In genomic region chr2:95121150-95121494, GRCh38 we compare ENCODE assay signal across 8 cellular contexts. TPM values are rescaled to one million over a fixed set of nuclear protein-coding genes. Genes with fewer than 3 reads are reported as not detected.
DNase-seq lines count a peak whose midpoint lies in the region; ATAC-seq and TF ChIP-seq lines count a peak whose summit lies in the region.

No MANE protein-coding gene starts in this region.

- H3K4me2 ChIP-seq in BLaER1: peak overlapping the region; percentile 75

- peak overlapping the region; percentile 99 for H3K4me3 ChIP-seq in BLaER1
- H3K4me3 ChIP-seq in right atrium auricular region: peak overlapping the region; percentile 73 to 95
- H3K4me3 ChIP-seq in skeletal muscle tissue (ENCODE audit: low read length in 3 of 3): peak overlapping the region; percentile 91 to 99 (median 97)

- ATAC-seq in HG02870 (IDR thresholded peaks at IDR 0.05; ENCODE audit: unreplicated experiment): peak; percentile 1
- peak in 1 of 2 donors; percentile 4 for ATAC-seq in activated T-cell treated with anti-CD3 and anti-CD28 coated beads, Interleukin-2, amount 50 U/mL, for 4 hours

- H3K4me3 Mint-ChIP-seq in activated T-cell treated with anti-CD3 and anti-CD28 coated beads, Interleukin-2, amount 50 U/mL, for 4 hours: peak overlapping the region; percentile 97

- H3K36me3 Mint-ChIP-seq in activated T-cell treated with anti-CD3 and anti-CD28 coated beads, Interleukin-2, amount 50 U/mL, for 4 hours (ENCODE audit: insufficient read depth): peaks cover 4% of the 10 kb centered on the region

- H3K9me3 ChIP-seq in BLaER1 (no peaks in the 10 kb centered on the region), right atrium auricular region (no peaks in the 10 kb centered on the region), skeletal muscle tissue (ENCODE audit: control insufficient read depth in 3 of 3, low read length in 3 of 3) (no peaks in the 10 kb centered on the region)

- H3K27ac ChIP-seq in BLaER1 (peak overlapping the region; percentile 99), right atrium auricular region (peak overlapping the region; percentile 90 to 93), skeletal muscle tissue (ENCODE audit: low read depth, low read length) (peak overlapping the region; percentile 89)

- peaks cover 25% of the 10 kb centered on the region for H3K4me1 ChIP-seq in BLaER1
- peaks cover 0 to 23% of the 10 kb centered on the region in 2 donors for H3K4me1 ChIP-seq in right atrium auricular region
- H3K4me1 ChIP-seq in skeletal muscle tissue (ENCODE audit: control insufficient read depth in 3 of 3, insufficient read depth in 3 of 3, low read length in 3 of 3): peaks cover 11 to 22% (median 18%) of the 10 kb centered on the region in 3 donors

- H3K9me3 Mint-ChIP-seq in activated T-cell treated with anti-CD3 and anti-CD28 coated beads, Interleukin-2, amount 50 U/mL, for 4 hours: no peaks in the 10 kb centered on the region

- H4K20me1 ChIP-seq in BLaER1: peaks cover 45% of the 10 kb centered on the region

- TF ChIP-seq CTCF in right atrium auricular region (IDR thresholded peaks at IDR 0.05): no peak

- H3K27me3 ChIP-seq in BLaER1: no peaks in the 10 kb centered on the region
- H3K27me3 ChIP-seq in right atrium auricular region: no peaks in the 10 kb centered on the region
- H3K27me3 ChIP-seq in skeletal muscle tissue (ENCODE audit: control insufficient read depth in 3 of 3, insufficient read depth in 3 of 3, low read length in 3 of 3): no peaks in the 10 kb centered on the region

- H3K4me1 Mint-ChIP-seq in activated T-cell treated with anti-CD3 and anti-CD28 coated beads, Interleukin-2, amount 50 U/mL, for 4 hours (ENCODE audit: low read depth): peaks cover 41% of the 10 kb centered on the region

- no peak for DNase-seq in activated T-cell treated with anti-CD3 and anti-CD28 coated beads, Interleukin-2, amount 50 U/mL, for 4 hours
- no peak for DNase-seq in right atrium auricular region (ENCODE audit: low spot score)
- no peak for DNase-seq in NCI-H1436 (lab: John Stamatoyannopoulos, UW)
- DNase-seq in CD1c-positive myeloid dendritic cell (ENCODE audit: extremely low spot score): no peak
- no peak for DNase-seq in HK-2 (ENCODE audit: unreplicated experiment)

- no peaks in the 10 kb centered on the region for H3K27me3 Mint-ChIP-seq in activated T-cell treated with anti-CD3 and anti-CD28 coated beads, Interleukin-2, amount 50 U/mL, for 4 hours (ENCODE audit: low read depth)

- H3K36me3 ChIP-seq in BLaER1 (peaks cover 12% of the 10 kb centered on the region), right atrium auricular region (peaks cover 4% of the 10 kb centered on the region), skeletal muscle tissue (ENCODE audit: control insufficient read depth in 3 of 3, insufficient read depth in 3 of 3, low read length in 3 of 3) (peaks cover 2 to 4% (median 2%) of the 10 kb centered on the region in 3 donors)

- peak overlapping the region; percentile 97 for H3K9ac ChIP-seq in BLaER1
- H3K9ac ChIP-seq in skeletal muscle tissue (ENCODE audit: low read depth in 1 of 3, low read length in 3 of 3): peak overlapping the region; percentile 93 to 97 (median 96)

RNA-seq across cellular contexts. Expression of gene MRPS5, which starts 0.5 kb away (rescaled TPM):
- total RNA-seq in activated T-cell treated with anti-CD3 and anti-CD28 coated beads, Interleukin-2, amount 50 U/mL, for 4 hours: 10 to 100 TPM; 67.4 to 71.8 (median 70.2) TPM
- 10 to 100 TPM; 39.0 to 57.7 TPM for total RNA-seq in right atrium auricular region
- total RNA-seq in skeletal muscle tissue: 36.5 TPM

RNA-seq across cellular contexts. Expression of gene ZNF514, which starts 38.5 kb away (rescaled TPM):
- total RNA-seq in activated T-cell treated with anti-CD3 and anti-CD28 coated beads, Interleukin-2, amount 50 U/mL, for 4 hours: 1 to 10 TPM; 4.9 to 6.7 (median 5.7) TPM
- total RNA-seq in right atrium auricular region (1 to 10 TPM; 4.9 to 7.5 TPM), skeletal muscle tissue (22.4 TPM)

RNA-seq across cellular contexts. Expression of gene ZNF2, which starts 44.5 kb away (rescaled TPM):
- total RNA-seq in activated T-cell treated with anti-CD3 and anti-CD28 coated beads, Interleukin-2, amount 50 U/mL, for 4 hours: 1 to 10 TPM; 2.0 to 3.2 (median 2.1) TPM
- total RNA-seq in right atrium auricular region (1 to 10 TPM; 3.5 to 3.7 TPM), skeletal muscle tissue (8.4 TPM)
